Comparison of ENCODE assay signal across 1 cellular context in the genomic region with DNA sequence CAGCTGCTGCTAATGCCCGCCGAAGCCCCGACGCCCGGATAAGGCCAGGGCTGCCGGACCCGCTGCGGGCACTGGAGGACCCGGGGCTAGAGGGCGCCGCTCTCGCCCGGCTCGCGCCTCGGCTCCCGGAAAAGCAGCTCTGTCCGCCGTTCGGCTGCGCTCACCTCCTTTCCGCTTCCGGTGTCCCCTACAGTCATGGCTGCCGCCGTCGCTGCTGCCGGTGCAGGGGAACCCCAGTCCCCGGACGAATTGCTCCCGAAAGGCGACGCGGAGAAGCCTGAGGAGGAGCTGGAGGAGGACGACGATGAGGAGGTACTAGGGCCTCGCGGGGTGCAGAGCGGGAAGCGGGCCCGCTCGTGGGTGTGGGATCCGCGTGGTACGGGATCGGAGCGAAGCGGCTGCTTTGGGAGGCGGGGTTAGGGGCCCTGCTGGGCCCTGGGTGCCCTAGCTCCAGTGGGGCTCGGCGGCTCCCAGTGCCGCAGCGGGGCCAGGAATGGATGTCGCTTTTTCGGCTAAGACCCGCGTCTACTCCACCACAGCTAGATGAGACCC.
TF ChIP-seq lines count a peak whose summit lies in the region.

TOMM22 (plus strand) TSS at position 174 of the 552 bp plus-strand sequence; CDS start at position 196, 22 bp downstream.

TF ChIP-seq in HepG2, 621 proteins besides CTCF, POLR2A, EP300 and RAD21 (continued from another document and continues in another):
- peak; percentile 95 for TF ChIP-seq THAP9 (CRISPR knock-in tag; IDR thresholded peaks at IDR 0.05; ENCODE audit: borderline replicate concordance)
- peak; percentile 96 for TF ChIP-seq XRCC5 (optimal IDR thresholded peaks at IDR 0.05; ENCODE audit: low read length)
- TF ChIP-seq JARID2 (CRISPR knock-in tag; IDR thresholded peaks at IDR 0.05; ENCODE audit: insufficient replicate concordance), result no peak
- TF ChIP-seq NFRKB (IDR thresholded peaks at IDR 0.05), result peak; percentile 47; the same call in 1 of the 2 replicates
- peak; percentile 90 for TF ChIP-seq MED1 (CRISPR knock-in tag; IDR thresholded peaks at IDR 0.05)
- TF ChIP-seq ZNF563 (CRISPR knock-in tag; IDR thresholded peaks at IDR 0.05), result peak; percentile 81
- TF ChIP-seq ZHX2 (IDR thresholded peaks at IDR 0.05; ENCODE audit: low read depth), result peak; percentile 87
- peak; percentile 91; the same call in 1 of the 2 replicates for TF ChIP-seq ZHX2 (CRISPR knock-in tag; IDR thresholded peaks at IDR 0.05; ENCODE audit: borderline replicate concordance)
- peak; percentile 91 for TF ChIP-seq UBTF (CRISPR knock-in tag; IDR thresholded peaks at IDR 0.05)
- TF ChIP-seq ZMYM3 (CRISPR knock-in tag; IDR thresholded peaks at IDR 0.05), result no peak
- peak; percentile 94 for TF ChIP-seq MXD1 (CRISPR knock-in tag; IDR thresholded peaks at IDR 0.05)
- TF ChIP-seq, protein P1, sequence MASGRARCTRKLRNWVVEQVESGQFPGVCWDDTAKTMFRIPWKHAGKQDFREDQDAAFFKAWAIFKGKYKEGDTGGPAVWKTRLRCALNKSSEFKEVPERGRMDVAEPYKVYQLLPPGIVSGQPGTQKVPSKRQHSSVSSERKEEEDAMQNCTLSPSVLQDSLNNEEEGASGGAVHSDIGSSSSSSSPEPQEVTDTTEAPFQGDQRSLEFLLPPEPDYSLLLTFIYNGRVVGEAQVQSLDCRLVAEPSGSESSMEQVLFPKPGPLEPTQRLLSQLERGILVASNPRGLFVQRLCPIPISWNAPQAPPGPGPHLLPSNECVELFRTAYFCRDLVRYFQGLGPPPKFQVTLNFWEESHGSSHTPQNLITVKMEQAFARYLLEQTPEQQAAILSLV (CRISPR knock-in tag; IDR thresholded peaks at IDR 0.05; ENCODE audit: borderline replicate concordance), result peak; percentile 92
- TF ChIP-seq IRF2 (CRISPR knock-in tag; IDR thresholded peaks at IDR 0.05), result peak; percentile 97
- peak; percentile 96 for TF ChIP-seq ZBTB38 (CRISPR knock-in tag; IDR thresholded peaks at IDR 0.05)
- TF ChIP-seq ZBTB2 (CRISPR knock-in tag; IDR thresholded peaks at IDR 0.05; ENCODE audit: low read depth), result peak; percentile 74
- TF ChIP-seq DNMT3B (CRISPR knock-in tag; conservative IDR thresholded peaks at IDR 0.05), result peak; percentile 78
- TF ChIP-seq, protein P2, sequence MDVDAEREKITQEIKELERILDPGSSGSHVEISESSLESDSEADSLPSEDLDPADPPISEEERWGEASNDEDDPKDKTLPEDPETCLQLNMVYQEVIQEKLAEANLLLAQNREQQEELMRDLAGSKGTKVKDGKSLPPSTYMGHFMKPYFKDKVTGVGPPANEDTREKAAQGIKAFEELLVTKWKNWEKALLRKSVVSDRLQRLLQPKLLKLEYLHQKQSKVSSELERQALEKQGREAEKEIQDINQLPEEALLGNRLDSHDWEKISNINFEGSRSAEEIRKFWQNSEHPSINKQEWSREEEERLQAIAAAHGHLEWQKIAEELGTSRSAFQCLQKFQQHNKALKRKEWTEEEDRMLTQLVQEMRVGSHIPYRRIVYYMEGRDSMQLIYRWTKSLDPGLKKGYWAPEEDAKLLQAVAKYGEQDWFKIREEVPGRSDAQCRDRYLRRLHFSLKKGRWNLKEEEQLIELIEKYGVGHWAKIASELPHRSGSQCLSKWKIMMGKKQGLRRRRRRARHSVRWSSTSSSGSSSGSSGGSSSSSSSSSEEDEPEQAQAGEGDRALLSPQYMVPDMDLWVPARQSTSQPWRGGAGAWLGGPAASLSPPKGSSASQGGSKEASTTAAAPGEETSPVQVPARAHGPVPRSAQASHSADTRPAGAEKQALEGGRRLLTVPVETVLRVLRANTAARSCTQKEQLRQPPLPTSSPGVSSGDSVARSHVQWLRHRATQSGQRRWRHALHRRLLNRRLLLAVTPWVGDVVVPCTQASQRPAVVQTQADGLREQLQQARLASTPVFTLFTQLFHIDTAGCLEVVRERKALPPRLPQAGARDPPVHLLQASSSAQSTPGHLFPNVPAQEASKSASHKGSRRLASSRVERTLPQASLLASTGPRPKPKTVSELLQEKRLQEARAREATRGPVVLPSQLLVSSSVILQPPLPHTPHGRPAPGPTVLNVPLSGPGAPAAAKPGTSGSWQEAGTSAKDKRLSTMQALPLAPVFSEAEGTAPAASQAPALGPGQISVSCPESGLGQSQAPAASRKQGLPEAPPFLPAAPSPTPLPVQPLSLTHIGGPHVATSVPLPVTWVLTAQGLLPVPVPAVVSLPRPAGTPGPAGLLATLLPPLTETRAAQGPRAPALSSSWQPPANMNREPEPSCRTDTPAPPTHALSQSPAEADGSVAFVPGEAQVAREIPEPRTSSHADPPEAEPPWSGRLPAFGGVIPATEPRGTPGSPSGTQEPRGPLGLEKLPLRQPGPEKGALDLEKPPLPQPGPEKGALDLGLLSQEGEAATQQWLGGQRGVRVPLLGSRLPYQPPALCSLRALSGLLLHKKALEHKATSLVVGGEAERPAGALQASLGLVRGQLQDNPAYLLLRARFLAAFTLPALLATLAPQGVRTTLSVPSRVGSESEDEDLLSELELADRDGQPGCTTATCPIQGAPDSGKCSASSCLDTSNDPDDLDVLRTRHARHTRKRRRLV (CRISPR knock-in tag; IDR thresholded peaks at IDR 0.05), result no peak; the same call in 1 of the 2 replicates
- 0 out of 2 replicates have a peak, but pooled peaks have one; percentile 56 for TF ChIP-seq ZNF383 (CRISPR knock-in tag; IDR thresholded peaks at IDR 0.05; ENCODE audit: borderline replicate concordance)
- TF ChIP-seq, protein P3, sequence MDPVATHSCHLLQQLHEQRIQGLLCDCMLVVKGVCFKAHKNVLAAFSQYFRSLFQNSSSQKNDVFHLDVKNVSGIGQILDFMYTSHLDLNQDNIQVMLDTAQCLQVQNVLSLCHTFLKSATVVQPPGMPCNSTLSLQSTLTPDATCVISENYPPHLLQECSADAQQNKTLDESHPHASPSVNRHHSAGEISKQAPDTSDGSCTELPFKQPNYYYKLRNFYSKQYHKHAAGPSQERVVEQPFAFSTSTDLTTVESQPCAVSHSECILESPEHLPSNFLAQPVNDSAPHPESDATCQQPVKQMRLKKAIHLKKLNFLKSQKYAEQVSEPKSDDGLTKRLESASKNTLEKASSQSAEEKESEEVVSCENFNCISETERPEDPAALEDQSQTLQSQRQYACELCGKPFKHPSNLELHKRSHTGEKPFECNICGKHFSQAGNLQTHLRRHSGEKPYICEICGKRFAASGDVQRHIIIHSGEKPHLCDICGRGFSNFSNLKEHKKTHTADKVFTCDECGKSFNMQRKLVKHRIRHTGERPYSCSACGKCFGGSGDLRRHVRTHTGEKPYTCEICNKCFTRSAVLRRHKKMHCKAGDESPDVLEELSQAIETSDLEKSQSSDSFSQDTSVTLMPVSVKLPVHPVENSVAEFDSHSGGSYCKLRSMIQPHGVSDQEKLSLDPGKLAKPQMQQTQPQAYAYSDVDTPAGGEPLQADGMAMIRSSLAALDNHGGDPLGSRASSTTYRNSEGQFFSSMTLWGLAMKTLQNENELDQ (CRISPR knock-in tag; IDR thresholded peaks at IDR 0.05; ENCODE audit: borderline replicate concordance), result no peak
- peak; percentile 78 for TF ChIP-seq CBX1 (IDR thresholded peaks at IDR 0.05; ENCODE audit: low read depth)
- no peak for TF ChIP-seq ZNF207 (IDR thresholded peaks at IDR 0.05; ENCODE audit: borderline replicate concordance)
- peak; percentile 79; the same call in 1 of the 2 replicates for TF ChIP-seq ZNF703 (CRISPR knock-in tag; IDR thresholded peaks at IDR 0.05; ENCODE audit: borderline replicate concordance)
- TF ChIP-seq, protein P4, sequence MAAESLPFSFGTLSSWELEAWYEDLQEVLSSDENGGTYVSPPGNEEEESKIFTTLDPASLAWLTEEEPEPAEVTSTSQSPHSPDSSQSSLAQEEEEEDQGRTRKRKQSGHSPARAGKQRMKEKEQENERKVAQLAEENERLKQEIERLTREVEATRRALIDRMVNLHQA (CRISPR knock-in tag; IDR thresholded peaks at IDR 0.05), result no peak
- no peak for TF ChIP-seq ZNF282 (IDR thresholded peaks at IDR 0.05; ENCODE audit: partially characterized antibody)
